ENCODE assay signal across 27 cellular contexts in the genomic region with DNA sequence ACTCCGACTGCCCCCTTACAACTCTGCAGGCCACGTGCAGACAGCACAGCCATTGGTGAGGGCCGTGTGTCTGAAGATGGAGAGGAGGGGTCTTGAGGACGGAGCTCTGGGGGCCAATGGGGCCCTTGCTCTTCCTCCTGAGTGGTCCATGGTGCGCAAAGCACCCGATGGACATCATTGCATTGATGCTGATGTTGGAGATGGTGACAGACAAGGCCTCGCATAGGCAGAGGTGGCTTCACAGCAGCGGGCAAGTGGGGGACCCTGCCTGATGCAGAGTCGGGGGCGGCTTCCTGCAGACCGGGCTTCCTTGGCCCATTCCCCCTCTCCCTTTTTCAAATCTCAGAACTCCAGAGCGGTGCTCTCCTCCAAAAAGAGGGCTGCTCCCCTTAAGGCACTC.
"Had no signal": no experiment of that assay in that cellular context is flagged by ENCODE, and none has a peak within 500 bp of the region (broad histone marks: within the 10 kb centered on the region; RNA-seq: fewer than 3 reads in every experiment).

No MANE protein-coding gene starts in this region.

- H3K27me3 Mint-ChIP-seq: activated CD4-positive, alpha-beta T cell treated with anti-CD3 and anti-CD28 coated beads for 36 hours; activated T-cell treated with anti-CD3 and anti-CD28 coated beads, Interleukin-2, amount 50 U/mL, for 24 hours; activated T-helper 17 cell treated with anti-CD3 and anti-CD28 coated beads, Interleukin-2, amount 50 U/mL, for 72 hours; dendritic cell treated with granulocyte-macrophage colony-stimulating factor and Interleukin-4, amounts not matched to agents 40 ng/mL and 50 ng/mL, for 4 days; stimulated activated naive B cell treated with anti-CD40 and anti-IgM and Interleukin-4, amounts not matched to agents 10 μg/mL and 1 μg/mL and 100 μg/mL, for 72 hours had no signal

- H2AFZ ChIP-seq: parathyroid adenoma had no signal

- H3K4me3 Mint-ChIP-seq: activated CD4-positive, alpha-beta T cell treated with anti-CD3 and anti-CD28 coated beads for 36 hours; activated T-cell treated with anti-CD3 and anti-CD28 coated beads, Interleukin-2, amount 50 U/mL, for 24 hours; activated T-helper 17 cell treated with anti-CD3 and anti-CD28 coated beads, Interleukin-2, amount 50 U/mL, for 72 hours; dendritic cell treated with granulocyte-macrophage colony-stimulating factor and Interleukin-4, amounts not matched to agents 40 ng/mL and 50 ng/mL, for 4 days; nephron progenitor cell; stimulated activated naive B cell treated with anti-CD40 and anti-IgM and Interleukin-4, amounts not matched to agents 10 μg/mL and 1 μg/mL and 100 μg/mL, for 72 hours had no signal

- H3K4me3 ChIP-seq: body of pancreas, right lobe of liver, smooth muscle cell, testis, upper lobe of left lung had no signal

- H3K27ac ChIP-seq: body of pancreas, parathyroid adenoma, right lobe of liver, testis, upper lobe of left lung had no signal

- ATAC-seq: activated CD4-positive, alpha-beta T cell treated with anti-CD3 and anti-CD28 coated beads for 36 hours; activated T-helper 17 cell treated with anti-CD3 and anti-CD28 coated beads, Interleukin-2, amount 50 U/mL, for 72 hours; body of pancreas; left lobe of liver; right lobe of liver; stimulated activated naive B cell treated with anti-CD40 and anti-IgM and Interleukin-4, amounts not matched to agents 10 μg/mL and 1 μg/mL and 100 μg/mL, for 72 hours had no signal

- H3K4me1 ChIP-seq: body of pancreas, parathyroid adenoma, right lobe of liver, testis, upper lobe of left lung had no signal

- H3K9ac ChIP-seq: parathyroid adenoma had no signal

- H3K9me3 Mint-ChIP-seq: activated T-cell treated with anti-CD3 and anti-CD28 coated beads, Interleukin-2, amount 50 U/mL, for 24 hours; activated T-helper 17 cell treated with anti-CD3 and anti-CD28 coated beads, Interleukin-2, amount 50 U/mL, for 72 hours had no signal

- FAIRE-seq: endometrium, kidney had no signal

- H3K4me1 Mint-ChIP-seq: activated CD4-positive, alpha-beta T cell treated with anti-CD3 and anti-CD28 coated beads for 36 hours; activated T-helper 17 cell treated with anti-CD3 and anti-CD28 coated beads, Interleukin-2, amount 50 U/mL, for 72 hours; stimulated activated naive B cell treated with anti-CD40 and anti-IgM and Interleukin-4, amounts not matched to agents 10 μg/mL and 1 μg/mL and 100 μg/mL, for 72 hours had no signal

- H3K9me3 ChIP-seq: right lobe of liver, testis had no signal

- H3K79me2 ChIP-seq: parathyroid adenoma had no signal

- H3K4me2 ChIP-seq: smooth muscle cell had no signal

- DNase-seq: activated CD4-positive, alpha-beta T cell treated with anti-CD3 and anti-CD28 coated beads for 36 hours; activated CD4-positive, alpha-beta T cell treated with anti-CD3 and anti-CD28 coated beads, Interleukin-2, amount 50 U/mL, for 4 hours; activated CD8-positive, alpha-beta memory T cell treated with anti-CD3 and anti-CD28 coated beads for 24 hours; activated CD8-positive, alpha-beta memory T cell treated with anti-CD3 and anti-CD28 coated beads, Interleukin-2, amount 50 U/mL, for 4 hours; activated naive CD4-positive, alpha-beta T cell treated with Interleukin-2 at 50 U/mL for 16 hours; activated T-cell treated with anti-CD3 and anti-CD28 coated beads, Interleukin-2, amount 50 U/mL, for 24 hours; anterior cingulate cortex; caudate nucleus; effector CD4-positive, alpha-beta T cell; foreskin fibroblast; mammary epithelial cell; nephron progenitor cell; stimulated activated CD4-positive, alpha-beta T cell treated with anti-CD3 and anti-CD28 coated beads, Interleukin-2, amount 100 ng/mL, for 48 hours; stimulated activated CD8-positive, alpha-beta memory T cell treated with anti-CD3 and anti-CD28 coated beads, Interleukin-4, amount 100 ng/mL, for 48 hours; stimulated activated naive B cell treated with anti-CD40 and anti-IgM and Interleukin-4, amounts not matched to agents 10 μg/mL and 1 μg/mL and 100 μg/mL, for 72 hours; T-helper 9 cell; testis had no signal

- H3K27me3 ChIP-seq: body of pancreas, right lobe of liver, testis, upper lobe of left lung had no signal

- H3K27ac Mint-ChIP-seq: activated CD4-positive, alpha-beta T cell treated with anti-CD3 and anti-CD28 coated beads for 36 hours; activated T-cell treated with anti-CD3 and anti-CD28 coated beads, Interleukin-2, amount 50 U/mL, for 24 hours; activated T-helper 17 cell treated with anti-CD3 and anti-CD28 coated beads, Interleukin-2, amount 50 U/mL, for 72 hours; dendritic cell treated with granulocyte-macrophage colony-stimulating factor and Interleukin-4, amounts not matched to agents 40 ng/mL and 50 ng/mL, for 4 days; nephron progenitor cell; stimulated activated naive B cell treated with anti-CD40 and anti-IgM and Interleukin-4, amounts not matched to agents 10 μg/mL and 1 μg/mL and 100 μg/mL, for 72 hours had no signal

- H3K36me3 ChIP-seq: right lobe of liver, upper lobe of left lung had no signal
